Comparison of ENCODE assay signal across 24 cellular contexts in the genomic region with DNA sequence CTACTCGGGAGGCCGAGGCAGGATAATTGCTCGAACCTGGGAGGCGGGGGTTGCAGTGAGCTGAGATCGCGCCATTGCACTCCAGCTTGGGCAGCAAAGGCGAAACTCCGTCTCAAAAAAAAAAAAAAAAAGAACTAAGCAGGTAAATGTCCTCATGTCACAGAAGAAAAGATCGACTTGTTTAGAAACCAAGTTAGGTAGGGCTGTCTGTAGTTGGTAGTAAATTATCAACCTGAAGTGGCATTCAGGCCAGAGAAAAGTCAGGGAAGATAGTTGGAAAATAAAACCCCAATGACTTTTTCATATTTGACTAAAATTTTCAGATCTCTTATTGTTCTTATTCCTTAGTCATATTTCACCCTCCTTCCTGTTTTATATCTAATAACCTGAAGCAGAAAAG. TPM values are rescaled to one million over a fixed set of nuclear protein-coding genes. Genes with fewer than 3 reads are reported as not detected.
DNase-seq lines count a peak whose midpoint lies in the region; ATAC-seq, FAIRE-seq and TF ChIP-seq lines count a peak whose summit lies in the region.
"Had no signal": no experiment of that assay in that cellular context is flagged by ENCODE, and none has a peak within 500 bp of the region (broad histone marks: within the 10 kb centered on the region; RNA-seq: fewer than 3 reads in every experiment).

No MANE protein-coding gene starts in this region.

- POLR2A ChIA-PET in activated CD8-positive, alpha-beta T cell treated with anti-CD3 and anti-CD28 coated beads for 36 hours (lab: Charles Lee), result interaction anchor here (1.2 to 1.7 kb wide), 3 partner anchors 15 to 39 kb away, joined by 3 to 4 read pairs (median 3); no protein-coding TSS in a partner anchor
- POLR2A ChIA-PET in activated CD8-positive, alpha-beta T cell treated with anti-CD3 and anti-CD28 coated beads, Interleukin-2, amount 10 ng/mL, durations not matched to agents 7 days and 5 days (lab: Charles Lee), result no interaction called here
- POLR2A ChIA-PET in CD8-positive, alpha-beta T cell (lab: Charles Lee), result interaction anchor here (1.9 kb wide), 1 partner anchor 81 kb away, joined by 6 read pairs; no protein-coding TSS in a partner anchor

- no peak overlapping the region for H3K9ac ChIP-seq in neuronal stem cell (ENCODE audit: low read depth, low read length, poor library complexity)

- no peak overlapping the region for H3K14ac ChIP-seq in neuronal stem cell (ENCODE audit: low read length)

- H3K4me2 ChIP-seq in neuronal stem cell (ENCODE audit: insufficient read depth, low read length, poor library complexity, severe bottlenecking), result no peak overlapping the region

- H3K18ac ChIP-seq in neuronal stem cell (ENCODE audit: low read length), result no peak overlapping the region

- no peak for ATAC-seq in activated CD8-positive, alpha-beta T cell treated with anti-CD3 and anti-CD28 coated beads for 36 hours
- no peak for ATAC-seq in activated CD8-positive, alpha-beta T cell treated with anti-CD3 and anti-CD28 coated beads, Interleukin-2, amount 10 ng/mL, durations not matched to agents 7 days and 5 days
- ATAC-seq in CD8-positive, alpha-beta T cell, result no peak
- no peak for ATAC-seq in GM18868 (IDR thresholded peaks at IDR 0.05; ENCODE audit: unreplicated experiment)

- H2BK120ac ChIP-seq in neuronal stem cell (ENCODE audit: low read depth, low read length), result no peak overlapping the region

- H3K4me1 Mint-ChIP-seq in activated CD8-positive, alpha-beta T cell treated with anti-CD3 and anti-CD28 coated beads for 36 hours (ENCODE audit: low read depth), result peaks cover 48% of the 10 kb centered on the region
- peaks cover 29% of the 10 kb centered on the region for H3K4me1 Mint-ChIP-seq in activated CD8-positive, alpha-beta T cell treated with anti-CD3 and anti-CD28 coated beads, Interleukin-2, amount 10 ng/mL, durations not matched to agents 7 days and 5 days (ENCODE audit: low read depth)
- H3K4me1 Mint-ChIP-seq in CD8-positive, alpha-beta T cell (ENCODE audit: low read depth), result peaks cover 74% of the 10 kb centered on the region

- H3K9me3 ChIP-seq in CD8-positive, alpha-beta T cell (ENCODE audit: low read length), result no peaks in the 10 kb centered on the region
- H3K9me3 ChIP-seq in esophagus squamous epithelium (no peaks in the 10 kb centered on the region), prostate gland (no peaks in the 10 kb centered on the region), neuronal stem cell (replicated peaks in 1 of 2; ENCODE audit: control insufficient read depth in 2 of 2, insufficient read depth in 1 of 2, low read depth in 1 of 2, low read length in 2 of 2) (no peaks in the 10 kb centered on the region)
- H3K9me3 ChIP-seq: BE2C, SJSA1 had no signal

- 87 to 99% methylated on average over 7 to 9 of the region's 9 CpGs for WGBS in esophagus squamous epithelium, 2 donors
- 86% methylated on average over 9 of the region's 9 CpGs for WGBS in prostate gland
- no CpG with 5 or more reads among the region's 9 CpGs for WGBS in neuronal stem cell (ENCODE audit: extremely low coverage in 2 of 2, insufficient read length in 2 of 2, insufficient replicate concordance in 1 of 2), 2 donors

- CTCF ChIA-PET in activated CD8-positive, alpha-beta T cell treated with anti-CD3 and anti-CD28 coated beads for 36 hours (lab: Charles Lee), result interaction anchor here (0.7 kb wide), 1 partner anchor 45 kb away, joined by 3 read pairs; no protein-coding TSS in a partner anchor
- CTCF ChIA-PET in activated CD8-positive, alpha-beta T cell treated with anti-CD3 and anti-CD28 coated beads, Interleukin-2, amount 10 ng/mL, durations not matched to agents 7 days and 5 days (lab: Charles Lee), result no interaction called here
- CTCF ChIA-PET in CD8-positive, alpha-beta T cell (lab: Charles Lee), result interaction anchor here (0.7 to 1.7 kb wide), 2 partner anchors 89 to 138 kb away, joined by 3 to 5 read pairs; no protein-coding TSS in a partner anchor

- H2BK5ac ChIP-seq in neuronal stem cell (ENCODE audit: low read length), result no peak overlapping the region

- no peaks in the 10 kb centered on the region for H3K36me3 ChIP-seq in CD8-positive, alpha-beta T cell (ENCODE audit: insufficient read depth, low read length)
- H3K36me3 ChIP-seq in esophagus squamous epithelium (peaks cover 0 to 3% (median 0%) of the 10 kb centered on the region in 3 donors), prostate gland (no peaks in the 10 kb centered on the region), neuronal stem cell (replicated peaks in 1 of 2; ENCODE audit: control insufficient read depth in 2 of 2, insufficient read depth in 2 of 2, low read length in 2 of 2) (peaks cover 3 to 67% of the 10 kb centered on the region in 2 donors)

- H2BK12ac ChIP-seq in neuronal stem cell (ENCODE audit: low read length), result no peak overlapping the region

- H4K91ac ChIP-seq in neuronal stem cell (ENCODE audit: low read depth, low read length, poor library complexity), result no peak overlapping the region

- TF ChIP-seq POLR2A in esophagus squamous epithelium (IDR thresholded peaks at IDR 0.05) (no peak), prostate gland (IDR thresholded peaks at IDR 0.05) (no peak), GM12891 (IDR thresholded peaks at IDR 0.05; ENCODE audit: low read depth, low read length) (no peak)

- no peak overlapping the region for H3K23ac ChIP-seq in neuronal stem cell (ENCODE audit: low read depth, low read length, poor library complexity)

- no peak overlapping the region for H4K8ac ChIP-seq in neuronal stem cell (ENCODE audit: low read depth, low read length)

- H3K27me3 ChIP-seq in CD8-positive, alpha-beta T cell (ENCODE audit: insufficient read depth, low read length), result no peaks in the 10 kb centered on the region
- H3K27me3 ChIP-seq in esophagus squamous epithelium, result no peaks in the 10 kb centered on the region
- no peaks in the 10 kb centered on the region for H3K27me3 ChIP-seq in prostate gland (replicated peaks; ENCODE audit: insufficient read depth)
- no peaks in the 10 kb centered on the region for H3K27me3 ChIP-seq in neuronal stem cell (ENCODE audit: control insufficient read depth in 3 of 3, insufficient read depth in 3 of 3, low read depth in 1 of 3, low read length in 3 of 3)
- H3K27me3 ChIP-seq: BE2C, SJSA1 had no signal

- H3K36me3 Mint-ChIP-seq in activated CD8-positive, alpha-beta T cell treated with anti-CD3 and anti-CD28 coated beads for 36 hours (ENCODE audit: low read depth), result peaks cover 16% of the 10 kb centered on the region
- H3K36me3 Mint-ChIP-seq in activated CD8-positive, alpha-beta T cell treated with anti-CD3 and anti-CD28 coated beads, Interleukin-2, amount 10 ng/mL, durations not matched to agents 7 days and 5 days (ENCODE audit: low read depth), result peaks cover 17% of the 10 kb centered on the region
- peaks cover 26% of the 10 kb centered on the region for H3K36me3 Mint-ChIP-seq in CD8-positive, alpha-beta T cell

- H3K27ac Mint-ChIP-seq in activated CD8-positive, alpha-beta T cell treated with anti-CD3 and anti-CD28 coated beads for 36 hours, result peak overlapping the region; percentile 44
- no peak overlapping the region for H3K27ac Mint-ChIP-seq in activated CD8-positive, alpha-beta T cell treated with anti-CD3 and anti-CD28 coated beads, Interleukin-2, amount 10 ng/mL, durations not matched to agents 7 days and 5 days
- peak overlapping the region; percentile 64 for H3K27ac Mint-ChIP-seq in CD8-positive, alpha-beta T cell

- DNase-seq in activated CD8-positive, alpha-beta T cell treated with anti-CD3 and anti-CD28 coated beads for 36 hours, result no peak
- DNase-seq in activated CD8-positive, alpha-beta T cell treated with anti-CD3 and anti-CD28 coated beads, Interleukin-2, amount 10 ng/mL, durations not matched to agents 7 days and 5 days, result no peak
- no peak for DNase-seq in CD8-positive, alpha-beta T cell
- DNase-seq in esophagus squamous epithelium (lab: John Stamatoyannopoulos, UW) (no peak), prostate gland (ENCODE audit: low spot score) (no peak), GM12891 (ENCODE audit: insufficient read length, low spot score) (no peak), neuronal stem cell (ENCODE audit: low spot score) (no peak)
- DNase-seq: ACHN, BE2C, NCI-H1092, NCI-H1436, NCI-H187, NCI-H2081 treated with DMSO at 0.1 percent for 48 hours, NCI-H2171, NCI-H226, NCI-H510A, NCI-H69, Right ventricle myocardium superior, RPMI8226 had no signal

- no peak for TF ChIP-seq CTCF in activated CD8-positive, alpha-beta T cell treated with anti-CD3 and anti-CD28 coated beads for 36 hours (IDR thresholded peaks at IDR 0.05)
- TF ChIP-seq CTCF in CD8-positive, alpha-beta T cell (IDR thresholded peaks at IDR 0.05), result no peak
- TF ChIP-seq CTCF in esophagus squamous epithelium (IDR thresholded peaks at IDR 0.05) (no peak), prostate gland (IDR thresholded peaks at IDR 0.05) (no peak)

- H3K27me3 Mint-ChIP-seq in activated CD8-positive, alpha-beta T cell treated with anti-CD3 and anti-CD28 coated beads for 36 hours, result no peaks in the 10 kb centered on the region
- H3K27me3 Mint-ChIP-seq in activated CD8-positive, alpha-beta T cell treated with anti-CD3 and anti-CD28 coated beads, Interleukin-2, amount 10 ng/mL, durations not matched to agents 7 days and 5 days (ENCODE audit: low read depth), result no peaks in the 10 kb centered on the region
- no peaks in the 10 kb centered on the region for H3K27me3 Mint-ChIP-seq in CD8-positive, alpha-beta T cell (ENCODE audit: low read depth)

- FAIRE-seq in GM12891 (lab: Jason Lieb, UNC), result no peak
- FAIRE-seq: D721Med had no signal

- H3K4me3 ChIP-seq in CD8-positive, alpha-beta T cell (ENCODE audit: low read depth, low read length), result no peak overlapping the region
- H3K4me3 ChIP-seq in esophagus squamous epithelium (no peak overlapping the region), prostate gland (no peak overlapping the region), neuronal stem cell (ENCODE audit: low read length in 2 of 2) (no peak overlapping the region)
- H3K4me3 ChIP-seq: SJSA1 had no signal

- no peak overlapping the region for H2AFZ ChIP-seq in neuronal stem cell (ENCODE audit: low read length)

- no peak overlapping the region for H2AK5ac ChIP-seq in neuronal stem cell (ENCODE audit: low read depth, low read length)

- no peak overlapping the region for H3K4me3 Mint-ChIP-seq in activated CD8-positive, alpha-beta T cell treated with anti-CD3 and anti-CD28 coated beads for 36 hours
- no peak overlapping the region for H3K4me3 Mint-ChIP-seq in activated CD8-positive, alpha-beta T cell treated with anti-CD3 and anti-CD28 coated beads, Interleukin-2, amount 10 ng/mL, durations not matched to agents 7 days and 5 days
- H3K4me3 Mint-ChIP-seq in CD8-positive, alpha-beta T cell, result no peak overlapping the region

- H3K9me3 Mint-ChIP-seq in activated CD8-positive, alpha-beta T cell treated with anti-CD3 and anti-CD28 coated beads for 36 hours, result no peaks in the 10 kb centered on the region
- no peaks in the 10 kb centered on the region for H3K9me3 Mint-ChIP-seq in activated CD8-positive, alpha-beta T cell treated with anti-CD3 and anti-CD28 coated beads, Interleukin-2, amount 10 ng/mL, durations not matched to agents 7 days and 5 days (ENCODE audit: insufficient read depth)
- no peaks in the 10 kb centered on the region for H3K9me3 Mint-ChIP-seq in CD8-positive, alpha-beta T cell

- H3K79me1 ChIP-seq in neuronal stem cell (ENCODE audit: low read depth, low read length), result no peaks in the 10 kb centered on the region

- intact Hi-C loops in activated CD8-positive, alpha-beta T cell treated with anti-CD3 and anti-CD28 coated beads for 36 hours (cut with micrococcal nuclease), result no loop called here
- intact Hi-C loops in CD8-positive, alpha-beta T cell (cut with DNase I, micrococcal nuclease), result no loop called here
- intact Hi-C loops in esophagus squamous epithelium (cut with DNase I) (no loop called here), prostate gland (cut with DNase I) (no loop called here)

- H3K4ac ChIP-seq in neuronal stem cell (ENCODE audit: low read length), result no peak overlapping the region

- no peak overlapping the region for H2BK15ac ChIP-seq in neuronal stem cell (ENCODE audit: low read length)

- H3K4me1 ChIP-seq in CD8-positive, alpha-beta T cell (ENCODE audit: insufficient read depth, low read length), result peaks cover 66% of the 10 kb centered on the region
- H3K4me1 ChIP-seq in esophagus squamous epithelium (peaks cover 4 to 28% (median 9%) of the 10 kb centered on the region in 3 donors), prostate gland (replicated peaks) (peaks cover 11% of the 10 kb centered on the region), neuronal stem cell (ENCODE audit: control insufficient read depth in 2 of 2, insufficient read depth in 1 of 2, low read depth in 1 of 2, low read length in 2 of 2) (no peaks in the 10 kb centered on the region)
- H3K4me1 ChIP-seq: SJSA1 had no signal

- no peak overlapping the region for H3K27ac ChIP-seq in CD8-positive, alpha-beta T cell (ENCODE audit: low read depth, low read length)
- peak overlapping the region in 3 of 4 donors; percentile 26 to 65 (median 57) for H3K27ac ChIP-seq in esophagus squamous epithelium
- peak overlapping the region; percentile 36 to 40 for H3K27ac ChIP-seq in prostate gland
- H3K27ac ChIP-seq in neuronal stem cell (replicated peaks; ENCODE audit: low read length), result no peak overlapping the region
- H3K27ac ChIP-seq: 22Rv1, HL-60, SJSA1 had no signal

RNA-seq across cellular contexts. Expression of gene ZNF609, which starts 55.4 kb away (rescaled TPM):
- total RNA-seq in activated CD8-positive, alpha-beta T cell treated with anti-CD3 and anti-CD28 coated beads for 36 hours, result 10 to 100 TPM; 37.2 to 39.6 TPM
- 10 to 100 TPM; 39.9 to 40.5 TPM for total RNA-seq in activated CD8-positive, alpha-beta T cell treated with anti-CD3 and anti-CD28 coated beads, Interleukin-2, amount 10 ng/mL, durations not matched to agents 7 days and 5 days
- 10 to 100 TPM; 40.1 to 40.7 TPM for total RNA-seq in CD8-positive, alpha-beta T cell
- total RNA-seq in esophagus squamous epithelium (10 to 100 TPM; 10.2 to 25.2 (median 13.8) TPM), prostate gland (10 to 100 TPM; 29.1 to 45.7 TPM)
- polyA plus RNA-seq in GM12891 (2012; ENCODE audit: low read depth, missing spikeins), result 11.0 TPM
- 19.3 TPM for polyA plus RNA-seq in neuronal stem cell (2013, experiment 1 of 2)
- 20.0 TPM for polyA plus RNA-seq in neuronal stem cell (2013, experiment 2 of 2)

Comparison
In these comparisons a context has a peak if more than half of its experiments do, and no peak if none do; other contexts are left out.
1. H3K27ac ChIP-seq: peak in esophagus squamous epithelium (3 of 4) and prostate gland (2 of 2); none in CD8-positive, alpha-beta T cell (single experiment) and neuronal stem cell (single experiment).